ENCODE assay signal across 1 cellular context in the genomic region with DNA sequence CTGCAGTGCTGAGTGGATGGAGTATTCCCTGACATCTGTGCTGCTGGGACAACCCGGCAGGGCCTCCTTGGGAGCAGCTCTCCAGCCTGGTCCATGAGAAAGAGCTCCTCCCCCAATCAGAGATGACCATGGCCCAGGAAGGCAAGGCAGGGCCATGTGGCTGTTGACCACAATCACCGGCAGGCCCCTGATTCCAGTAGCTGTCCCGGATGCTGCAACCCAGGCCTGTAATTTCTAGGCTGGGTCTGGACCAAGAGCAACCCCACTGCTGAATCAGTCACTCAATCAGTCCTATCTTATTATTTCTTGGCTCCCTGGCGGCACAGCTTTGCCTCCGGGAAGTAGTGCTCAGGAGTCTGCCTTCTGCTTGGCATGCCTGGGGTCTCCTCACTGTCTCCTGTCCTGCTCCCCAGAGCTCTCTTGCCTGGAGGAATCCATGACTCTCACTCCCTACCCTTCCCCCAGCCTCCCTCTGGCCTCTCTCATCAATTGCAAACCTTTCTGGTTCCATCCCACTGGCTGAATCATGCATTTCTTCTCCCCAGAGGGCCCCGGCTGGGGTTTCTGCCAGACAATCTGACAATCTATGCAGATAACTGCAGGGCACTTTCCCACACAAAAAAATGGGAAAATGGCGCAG.
TF ChIP-seq lines count a peak whose summit lies in the region.

No MANE protein-coding gene starts in this region.

TF ChIP-seq in SK-N-SH treated with all-trans-retinoic acid at 6 μM for 48 hours, 23 proteins besides CTCF, POLR2A, EP300 and RAD21 (continued from another document):
- TF ChIP-seq, protein P1, sequence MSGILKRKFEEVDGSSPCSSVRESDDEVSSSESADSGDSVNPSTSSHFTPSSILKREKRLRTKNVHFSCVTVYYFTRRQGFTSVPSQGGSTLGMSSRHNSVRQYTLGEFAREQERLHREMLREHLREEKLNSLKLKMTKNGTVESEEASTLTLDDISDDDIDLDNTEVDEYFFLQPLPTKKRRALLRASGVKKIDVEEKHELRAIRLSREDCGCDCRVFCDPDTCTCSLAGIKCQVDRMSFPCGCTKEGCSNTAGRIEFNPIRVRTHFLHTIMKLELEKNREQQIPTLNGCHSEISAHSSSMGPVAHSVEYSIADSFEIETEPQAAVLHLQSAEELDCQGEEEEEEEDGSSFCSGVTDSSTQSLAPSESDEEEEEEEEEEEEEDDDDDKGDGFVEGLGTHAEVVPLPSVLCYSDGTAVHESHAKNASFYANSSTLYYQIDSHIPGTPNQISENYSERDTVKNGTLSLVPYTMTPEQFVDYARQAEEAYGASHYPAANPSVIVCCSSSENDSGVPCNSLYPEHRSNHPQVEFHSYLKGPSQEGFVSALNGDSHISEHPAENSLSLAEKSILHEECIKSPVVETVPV (CRISPR knock-in tag; IDR thresholded peaks at IDR 0.05) = no peak
- TF ChIP-seq CSDC2 (CRISPR knock-in tag; IDR thresholded peaks at IDR 0.05) = no peak
- TF ChIP-seq OSR1 (CRISPR knock-in tag; IDR thresholded peaks at IDR 0.05) = no peak
